In the genomic region with DNA sequence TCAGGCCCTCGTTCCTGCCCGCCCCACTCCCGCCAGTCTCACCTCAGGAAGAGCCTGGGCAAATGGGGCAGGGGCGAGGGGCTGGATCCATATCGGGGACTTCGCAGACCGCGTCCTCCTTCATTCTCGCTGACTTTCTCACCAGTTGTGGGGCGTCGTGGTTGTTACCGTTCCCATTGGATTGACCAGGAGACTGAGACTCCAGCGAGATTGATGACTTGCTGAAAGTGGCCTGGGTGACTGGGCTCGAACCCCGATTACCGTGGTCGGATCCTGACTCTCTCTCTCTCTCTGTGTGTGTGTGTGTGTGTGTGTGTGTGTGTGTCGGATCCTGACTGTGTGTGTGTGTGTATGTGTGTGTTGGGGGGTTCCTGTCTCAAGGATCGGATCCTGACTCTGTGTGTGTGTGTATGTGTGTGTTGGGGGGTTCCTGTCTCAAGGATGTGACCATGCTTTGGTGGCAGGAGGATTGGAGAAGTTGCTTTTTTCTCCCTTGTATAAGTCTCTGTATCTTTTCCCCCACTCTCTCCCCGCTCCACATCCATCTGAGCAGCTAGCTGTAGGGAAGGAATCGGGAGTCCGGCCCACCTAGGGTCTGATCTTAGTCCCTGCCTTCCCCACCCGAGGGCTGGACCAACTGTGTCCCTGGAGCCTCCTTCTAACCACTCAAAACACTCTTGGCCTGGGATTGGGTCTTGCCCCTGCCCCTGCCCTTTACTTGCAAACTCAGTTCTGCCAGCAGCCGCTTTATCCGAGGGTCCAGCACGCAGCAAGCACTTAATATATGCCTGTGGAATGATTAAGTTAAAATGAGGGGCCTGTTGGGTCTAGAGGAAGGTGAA, we compare ENCODE assay signal across 8 cellular contexts. TPM values are rescaled to one million over a fixed set of nuclear protein-coding genes. Genes with fewer than 3 reads are reported as not detected.
DNase-seq lines count a peak whose midpoint lies in the region; ATAC-seq and TF ChIP-seq lines count a peak whose summit lies in the region.

No MANE protein-coding gene starts in this region.

- peak overlapping the region; percentile 73 for H2AFZ ChIP-seq in SK-N-SH (ENCODE audit: low read depth)

- H3K9me3 Mint-ChIP-seq in endodermal cell, result no peaks in the 10 kb centered on the region
- H3K9me3 Mint-ChIP-seq in naive thymus-derived CD4-positive, alpha-beta T cell, result no peaks in the 10 kb centered on the region

- H3K27me3 ChIP-seq in SK-N-SH (ENCODE audit: insufficient read depth) (no peaks in the 10 kb centered on the region), endodermal cell (ENCODE audit: control insufficient read depth, insufficient read depth, low read length, poor library complexity, severe bottlenecking) (no peaks in the 10 kb centered on the region)
- no peaks in the 10 kb centered on the region for H3K27me3 ChIP-seq in naive thymus-derived CD4-positive, alpha-beta T cell (ENCODE audit: control insufficient read depth in 2 of 2, insufficient read depth in 2 of 2, low read length in 2 of 2)

- H3K27ac Mint-ChIP-seq in endodermal cell, result peak overlapping the region; percentile 89
- peak overlapping the region; percentile 83 to 96 (median 91) for H3K27ac Mint-ChIP-seq in naive thymus-derived CD4-positive, alpha-beta T cell

- peak overlapping the region; percentile 98 for H3K4me2 ChIP-seq in SK-N-SH

- TF ChIP-seq CTCF in SK-N-SH (IDR thresholded peaks at IDR 0.05) (no peak), endodermal cell (conservative IDR thresholded peaks at IDR 0.05) (no peak)

- H3K27me3 Mint-ChIP-seq in endodermal cell (ENCODE audit: insufficient read depth), result no peaks in the 10 kb centered on the region
- no peaks in the 10 kb centered on the region for H3K27me3 Mint-ChIP-seq in naive thymus-derived CD4-positive, alpha-beta T cell

- H3K4me1 Mint-ChIP-seq in endodermal cell, result peaks cover 31% of the 10 kb centered on the region
- peaks cover 62 to 90% (median 87%) of the 10 kb centered on the region in 7 donors for H3K4me1 Mint-ChIP-seq in naive thymus-derived CD4-positive, alpha-beta T cell

- DNase-seq in activated CD8-positive, alpha-beta memory T cell treated with anti-CD3 and anti-CD28 coated beads for 24 hours, result peak; percentile 63
- DNase-seq in activated CD8-positive, alpha-beta memory T cell treated with anti-CD3 and anti-CD28 coated beads, Interleukin-2, amount 50 U/mL, for 48 hours, result no peak
- no peak for DNase-seq in SK-N-SH
- DNase-seq in endodermal cell, result peak; percentile 64
- peak in 2 of 9 donors; percentile 24 to 33 for DNase-seq in naive thymus-derived CD4-positive, alpha-beta T cell
- no peak for DNase-seq in NCI-H446 treated with DMSO at 0.1 percent for 48 hours (lab: John Stamatoyannopoulos, UW)
- no peak for DNase-seq in globus pallidus (ENCODE audit: low spot score)
- DNase-seq in NCI-H1694 (lab: John Stamatoyannopoulos, UW), result no peak

- CTCF ChIA-PET in SK-N-SH (lab: Yijun Ruan, JAX), result interaction anchor here (1.2 kb wide), 1 partner anchor 14 kb away, joined by 3 read pairs; no protein-coding TSS in a partner anchor
- CTCF ChIA-PET in naive thymus-derived CD4-positive, alpha-beta T cell (lab: Charles Lee), result interaction anchor here (0.7 to 1.0 kb wide), 2 partner anchors 42 to 654 kb away, joined by 3 to 4 read pairs; no protein-coding TSS in a partner anchor

- 17% methylated on average over 24 of the region's 26 CpGs for WGBS in SK-N-SH (ENCODE audit: low lambda C conversion rate)
- WGBS in endodermal cell (ENCODE audit: insufficient coverage in 1 of 2, insufficient read length in 1 of 2), 2 experiments, result 0 to 10% methylated on average over 11 to 26 of the region's 26 CpGs

- no peak for TF ChIP-seq RAD21 in SK-N-SH (IDR thresholded peaks at IDR 0.05; ENCODE audit: low read length)

- peaks cover 5% of the 10 kb centered on the region for H3K36me3 Mint-ChIP-seq in endodermal cell (ENCODE audit: low read depth)
- peaks cover 0 to 9% (median 0%) of the 10 kb centered on the region in 5 donors for H3K36me3 Mint-ChIP-seq in naive thymus-derived CD4-positive, alpha-beta T cell

- no peak for ATAC-seq in naive thymus-derived CD4-positive, alpha-beta T cell

- POLR2A ChIA-PET in SK-N-SH (lab: Yijun Ruan, JAX), result interaction anchor here (1.0 to 1.6 kb wide), 2 partner anchors 13 to 83 kb away, joined by 3 to 7 read pairs; no protein-coding TSS in a partner anchor
- POLR2A ChIA-PET in naive thymus-derived CD4-positive, alpha-beta T cell (lab: Charles Lee), result interaction anchor here (2.2 to 3.9 kb wide), 2 partner anchors 17 to 52 kb away, joined by 9 to 37 read pairs; a partner anchor contains a TSS

- peaks cover 55% of the 10 kb centered on the region for H3K79me2 ChIP-seq in SK-N-SH (ENCODE audit: insufficient read depth)

- intact Hi-C loops in naive thymus-derived CD4-positive, alpha-beta T cell (cut with micrococcal nuclease), result loop anchor here (5.0 to 10.0 kb wide), 5 partner anchors 145 to 745 kb away; a partner anchor contains a TSS

- H3K9ac ChIP-seq in SK-N-SH (peak overlapping the region; percentile 85), endodermal cell (ENCODE audit: extremely low read depth, low read length, poor library complexity, severe bottlenecking) (peak overlapping the region; percentile 69)

- peaks cover 3% of the 10 kb centered on the region for H3F3A ChIP-seq in SK-N-SH (replicated peaks; ENCODE audit: insufficient read depth)

- peak overlapping the region; percentile 72 to 78 for H3K4me3 ChIP-seq in SK-N-SH (ENCODE audit: low read depth in 2 of 2, low read length in 1 of 2)
- peak overlapping the region; percentile 94 for H3K4me3 ChIP-seq in endodermal cell (ENCODE audit: low read length)
- H3K4me3 ChIP-seq in naive thymus-derived CD4-positive, alpha-beta T cell (ENCODE audit: low read length), result peak overlapping the region; percentile 63

- peak overlapping the region; percentile 85 for H3K4me3 Mint-ChIP-seq in endodermal cell
- peak overlapping the region; percentile 85 to 98 (median 96) for H3K4me3 Mint-ChIP-seq in naive thymus-derived CD4-positive, alpha-beta T cell

- no peak for TF ChIP-seq EP300 in SK-N-SH (IDR thresholded peaks at IDR 0.05; ENCODE audit: borderline replicate concordance in 1 of 2, low read depth in 1 of 2, low read length in 1 of 2)

- H3K36me3 ChIP-seq in SK-N-SH (replicated peaks in 1 of 2; ENCODE audit: control insufficient read depth in 1 of 2, insufficient read depth in 2 of 2, low read length in 1 of 2) (no peaks in the 10 kb centered on the region), endodermal cell (ENCODE audit: control insufficient read depth, insufficient read depth, low read length) (no peaks in the 10 kb centered on the region)
- H3K36me3 ChIP-seq in naive thymus-derived CD4-positive, alpha-beta T cell (ENCODE audit: control insufficient read depth in 2 of 3, insufficient read depth in 3 of 3, low read length in 3 of 3), result peaks cover 0 to under 1% (median 0%) of the 10 kb centered on the region in 3 experiments

- peak overlapping the region; percentile 52 to 64; a peak in 3 of 4 replicates for H3K27ac ChIP-seq in SK-N-SH (ENCODE audit: low read depth in 2 of 2, low read length in 1 of 2)
- H3K27ac ChIP-seq in endodermal cell (ENCODE audit: low read depth, low read length), result peak overlapping the region; percentile 41
- peak overlapping the region; percentile 75 for H3K27ac ChIP-seq in naive thymus-derived CD4-positive, alpha-beta T cell (ENCODE audit: low read depth, low read length)

- no peaks in the 10 kb centered on the region for H3K9me2 ChIP-seq in SK-N-SH

- H3K9me3 ChIP-seq in SK-N-SH, result no peaks in the 10 kb centered on the region
- no peaks in the 10 kb centered on the region for H3K9me3 ChIP-seq in endodermal cell (ENCODE audit: control insufficient read depth, low read length)
- no peaks in the 10 kb centered on the region for H3K9me3 ChIP-seq in naive thymus-derived CD4-positive, alpha-beta T cell (ENCODE audit: control insufficient read depth in 2 of 3, low read length in 3 of 3)

- peaks cover 29 to 43% of the 10 kb centered on the region in 2 experiments for H3K4me1 ChIP-seq in SK-N-SH (ENCODE audit: control insufficient read depth in 1 of 2, insufficient read depth in 2 of 2, low read depth in 1 of 2, low read length in 1 of 2)
- peaks cover 3% of the 10 kb centered on the region for H3K4me1 ChIP-seq in endodermal cell (ENCODE audit: control insufficient read depth, insufficient read depth, low read length)
- peaks cover 51 to 53% of the 10 kb centered on the region in 2 donors for H3K4me1 ChIP-seq in naive thymus-derived CD4-positive, alpha-beta T cell (ENCODE audit: control insufficient read depth in 2 of 2, insufficient read depth in 2 of 2, low read length in 2 of 2)

- H4K20me1 ChIP-seq in SK-N-SH (ENCODE audit: insufficient read depth), result peaks cover 12% of the 10 kb centered on the region; the same call in 1 of the 2 replicates

TF ChIP-seq in SK-N-SH, 30 proteins besides CTCF, POLR2A, EP300 and RAD21:
- TF ChIP-seq MXI1 (IDR thresholded peaks at IDR 0.05; ENCODE audit: low read depth, low read length), result 0 out of 2 replicates have a peak, but pooled peaks have one; percentile 5
- TF ChIP-seq FOXM1 (IDR thresholded peaks at IDR 0.05; ENCODE audit: low read depth), result no peak
- no peak for TF ChIP-seq YY1 (IDR thresholded peaks at IDR 0.05; ENCODE audit: low read depth)

RNA-seq across cellular contexts. Expression of a gene that starts 0.6 kb away (rescaled TPM):
- 6.8 and 7.8 TPM in 2 replicates for polyA plus RNA-seq in SK-N-SH (2012; rRNA removed)
- polyA plus RNA-seq in SK-N-SH (2012; cell fraction: cytosol; rRNA removed), result 3.5 and 4.5 TPM in 2 replicates
- polyA plus RNA-seq in SK-N-SH (2012; cell fraction: nucleus; rRNA removed), result 24.8 and 26.8 TPM in 2 replicates
- total RNA-seq in endodermal cell, result 10 to 100 TPM; 10.2 to 12.9 TPM
- polyA plus RNA-seq in endodermal cell (2013, experiment 1 of 2), result 10.9 TPM
- 10.4 TPM for polyA plus RNA-seq in endodermal cell (2013, experiment 2 of 2)
- 10 to 100 TPM in 4 of 5 experiments, 1 to 10 TPM in 1; 8.6 to 52.3 (median 14.0) TPM for total RNA-seq in naive thymus-derived CD4-positive, alpha-beta T cell
- 10 to 100 TPM; 10.3 to 20.9 TPM for polyA plus RNA-seq in naive thymus-derived CD4-positive, alpha-beta T cell

RNA-seq across cellular contexts. Expression of a gene that starts 16.9 kb away (rescaled TPM):
- polyA plus RNA-seq in SK-N-SH (2012; rRNA removed), result 12.1 and 12.4 TPM in 2 replicates
- 2.8 and 4.4 TPM in 2 replicates for polyA plus RNA-seq in SK-N-SH (2012; cell fraction: cytosol; rRNA removed)
- 54.8 and 80.5 TPM in 2 replicates for polyA plus RNA-seq in SK-N-SH (2012; cell fraction: nucleus; rRNA removed)
- total RNA-seq in endodermal cell, result 10 to 100 TPM; 60.7 to 64.6 TPM
- 46.2 TPM for polyA plus RNA-seq in endodermal cell (2013, experiment 1 of 2)
- polyA plus RNA-seq in endodermal cell (2013, experiment 2 of 2), result 44.8 TPM
- 10 to 100 TPM in 1 of 5 experiments, 1 to 10 TPM in 1, under 1 TPM in 1, not detected in 2; 0.34 to 30.2 (median 1.0) TPM for total RNA-seq in naive thymus-derived CD4-positive, alpha-beta T cell
- not detected for polyA plus RNA-seq in naive thymus-derived CD4-positive, alpha-beta T cell

Comparison
In these comparisons a context has a peak if more than half of its experiments do, and no peak if none do; other contexts are left out.
1. DNase-seq: peak in activated CD8-positive, alpha-beta memory T cell treated with anti-CD3 and anti-CD28 coated beads for 24 hours (single experiment) and endodermal cell (single experiment); none in activated CD8-positive, alpha-beta memory T cell treated with anti-CD3 and anti-CD28 coated beads, Interleukin-2, amount 50 U/mL, for 48 hours (single experiment), SK-N-SH (single experiment), NCI-H446 treated with DMSO at 0.1 percent for 48 hours (single experiment), globus pallidus (single experiment) and NCI-H1694 (single experiment).
2. Peak in every context shown above with its lines, with median percentiles within 50 percentile points of each other: H3K27ac ChIP-seq and H3K4me3 ChIP-seq.